ENCODE assay signal across 29 cellular contexts in genomic region chr4:3021127-3021526, GRCh38. TPM values are rescaled to one million over a fixed set of nuclear protein-coding genes. Genes with fewer than 3 reads are reported as not detected.
"Had no signal": no experiment of that assay in that cellular context is flagged by ENCODE, and none has a peak within 500 bp of the region (broad histone marks: within the 10 kb centered on the region; RNA-seq: fewer than 3 reads in every experiment).

No MANE protein-coding gene starts in this region.

- H3K27me3 Mint-ChIP-seq: stimulated activated naive CD8-positive, alpha-beta T cell treated with anti-CD3 and anti-CD28 coated beads, Interleukin-15, Interleukin-2, amounts not matched to agents 100 ng/mL and 50 ng/mL, for 24 hours had no signal

- H3K27me3 ChIP-seq: ascending aorta, brain microvascular endothelial cell, hepatocyte, right atrium auricular region, tibial artery had no signal

- H3K36me3 ChIP-seq: ascending aorta, brain microvascular endothelial cell, right atrium auricular region, tibial artery had no signal

- H3K27ac Mint-ChIP-seq: activated CD4-positive, alpha-beta T cell treated with anti-CD3 and anti-CD28 coated beads, Interleukin-2, amount 10 ng/mL, durations not matched to agents 7 days and 5 days; activated naive CD4-positive, alpha-beta T cell treated with anti-CD3 and anti-CD28 coated beads, Interleukin-2, amount 50 U/mL, for 72 hours; natural killer cell; stimulated activated naive CD8-positive, alpha-beta T cell treated with anti-CD3 and anti-CD28 coated beads, Interleukin-15, Interleukin-2, amounts not matched to agents 100 ng/mL and 50 ng/mL, for 24 hours had no signal

- H3K4me3 Mint-ChIP-seq: activated CD4-positive, alpha-beta T cell treated with anti-CD3 and anti-CD28 coated beads, Interleukin-2, amount 10 ng/mL, durations not matched to agents 7 days and 5 days; natural killer cell; stimulated activated naive CD8-positive, alpha-beta T cell treated with anti-CD3 and anti-CD28 coated beads, Interleukin-15, Interleukin-2, amounts not matched to agents 100 ng/mL and 50 ng/mL, for 24 hours had no signal

- H3K9me3 Mint-ChIP-seq: activated CD4-positive, alpha-beta T cell treated with anti-CD3 and anti-CD28 coated beads, Interleukin-2, amount 10 ng/mL, durations not matched to agents 7 days and 5 days; natural killer cell had no signal

- DNase-seq: activated CD4-positive, alpha-beta T cell treated with anti-CD3 and anti-CD28 coated beads, Interleukin-2, amount 10 ng/mL, durations not matched to agents 7 days and 5 days; brain microvascular endothelial cell; central memory CD4-positive, alpha-beta T cell; effector memory CD4-positive, alpha-beta T cell; glutamatergic neuron; left ventricle myocardium superior; mammary epithelial cell; midbrain; natural killer cell; psoas muscle; stimulated activated CD4-positive, alpha-beta T cell treated with anti-CD3 and anti-CD28 coated beads, Interleukin-12 subunit alpha, Interleukin-12 subunit beta, amount 100 ng/mL, for 4 hours; stimulated activated CD4-positive, alpha-beta T cell treated with anti-CD3 and anti-CD28 coated beads, Interleukin-4, amount 100 ng/mL, for 4 hours; substantia nigra had no signal

- H3K9me3 ChIP-seq: ascending aorta, psoas muscle, right atrium auricular region, tibial artery had no signal

- H3K4me1 ChIP-seq: ascending aorta, psoas muscle, right atrium auricular region, tibial artery had no signal

- H3K27ac ChIP-seq: ascending aorta, brain microvascular endothelial cell, hepatocyte, psoas muscle, right atrium auricular region, tibial artery, VCaP had no signal

- ATAC-seq: activated CD4-positive, CD25-positive, alpha-beta regulatory T cell treated with anti-CD3 and anti-CD28 coated beads, Interleukin-2, amount 50 U/mL, for 24 hours; esophagus mucosa; left ventricle myocardium superior; natural killer cell; psoas muscle had no signal

- H3K4me1 Mint-ChIP-seq: natural killer cell had no signal

- H3K4me3 ChIP-seq: ascending aorta, hepatocyte, psoas muscle, right atrium auricular region, tibial artery had no signal

RNA-seq across cellular contexts. Expression of gene HTT-AS, which starts 53.2 kb away (rescaled TPM):
- total RNA-seq: activated CD4-positive, alpha-beta T cell treated with anti-CD3 and anti-CD28 coated beads, Interleukin-2, amount 10 ng/mL, durations not matched to agents 7 days and 5 days; activated naive CD4-positive, alpha-beta T cell treated with anti-CD3 and anti-CD28 coated beads, Interleukin-2, amount 50 U/mL, for 72 hours; ascending aorta; dermis microvascular lymphatic vessel endothelial cell; endothelial cell of umbilical vein; esophagus mucosa; frontal cortex; hepatocyte; left ventricle myocardium superior; mammary epithelial cell; natural killer cell; osteocyte; psoas muscle; right atrium auricular region; T-helper 2 cell treated with Interferon-gamma antibody and Interleukin-4, amounts not matched to agents 100 ng/mL and 5 ng/mL, for 36 hours; ureter had no signal
- polyA plus RNA-seq: adipose tissue, endothelial cell of umbilical vein, hepatocyte, mammary epithelial cell, psoas muscle had no signal
